20 cellular contexts compared by ENCODE assay signal in genomic region chr17:67053438-67054000, GRCh38. TPM values are rescaled to one million over a fixed set of nuclear protein-coding genes. Genes with fewer than 3 reads are reported as not detected.
DNase-seq lines count a peak whose midpoint lies in the region; ATAC-seq, FAIRE-seq and TF ChIP-seq lines count a peak whose summit lies in the region.
"Had no signal": no experiment of that assay in that cellular context is flagged by ENCODE, and none has a peak within 500 bp of the region (broad histone marks: within the 10 kb centered on the region; RNA-seq: fewer than 3 reads in every experiment).

No MANE protein-coding gene starts in this region.

- ATAC-seq in HepG2 (peak; percentile 9; the same call in 2 of the 3 replicates), right lobe of liver (no peak)
- no peak for ATAC-seq in CD8-positive, alpha-beta T cell
- ATAC-seq: Panc1 had no signal

- no peak overlapping the region for H3K4me2 ChIP-seq in HepG2 (ENCODE audit: low read depth, low read length)

- POLR2A ChIA-PET in HepG2 (lab: Yijun Ruan, JAX): no interaction called here
- POLR2A ChIA-PET in CD8-positive, alpha-beta T cell (lab: Charles Lee): no interaction called here

- no peaks in the 10 kb centered on the region for H3K79me2 ChIP-seq in HepG2 (ENCODE audit: insufficient read depth, low read length)

- no peaks in the 10 kb centered on the region for H3K4me1 ChIP-seq in HepG2 (ENCODE audit: insufficient read depth, low read length)
- no peaks in the 10 kb centered on the region for H3K4me1 ChIP-seq in right lobe of liver
- H3K4me1 ChIP-seq in CD8-positive, alpha-beta T cell (ENCODE audit: insufficient read depth, low read length): no peaks in the 10 kb centered on the region
- H3K4me1 ChIP-seq: Caco-2 had no signal

- no peak for TF ChIP-seq RAD21 in HepG2 (CRISPR knock-in tag; IDR thresholded peaks at IDR 0.05)

- CTCF ChIA-PET in HepG2 (lab: Yijun Ruan, JAX; ENCODE audit: low intra/inter-chr PET ratio, low total read pairs): no interaction called here
- CTCF ChIA-PET in CD8-positive, alpha-beta T cell (lab: Charles Lee): no interaction called here

- no peaks in the 10 kb centered on the region for H3K27me3 Mint-ChIP-seq in osteocyte (ENCODE audit: unreplicated experiment)
- no peaks in the 10 kb centered on the region for H3K27me3 Mint-ChIP-seq in CD8-positive, alpha-beta T cell (ENCODE audit: low read depth)

- BruUV-seq in HepG2 (replicated peaks; lab: Mats Ljungman, UMichigan): no TSS peak

- peaks cover 12% of the 10 kb centered on the region for H3K9me3 ChIP-seq in HepG2 (ENCODE audit: low read length)
- peaks cover 0 to 5% (median 0%) of the 10 kb centered on the region in 4 donors for H3K9me3 ChIP-seq in right lobe of liver
- peaks cover 10% of the 10 kb centered on the region for H3K9me3 ChIP-seq in WERI-Rb-1 (ENCODE audit: severe bottlenecking)
- no peaks in the 10 kb centered on the region for H3K9me3 ChIP-seq in CD8-positive, alpha-beta T cell (ENCODE audit: low read length)

- DNase-seq in HepG2 (ENCODE audit: low spot score) (no peak), right lobe of liver (no peak), WERI-Rb-1 (peak; percentile 4), osteocyte (ENCODE audit: extremely low spot score, unreplicated experiment) (peak; percentile 68), nucleus accumbens (lab: John Stamatoyannopoulos, UW) (no peak), DMS153 (lab: John Stamatoyannopoulos, UW) (no peak)
- no peak for DNase-seq in CD8-positive, alpha-beta T cell
- DNase-seq: ACHN, DMS53, EL, KG1, NCI-H1694 treated with DMSO at 0.1 percent for 48 hours had no signal

- H3K4me3 ChIP-seq in HepG2 (replicated peaks in 1 of 3; ENCODE audit: insufficient read depth in 1 of 3, low read depth in 2 of 3, low read length in 3 of 3): no peak overlapping the region
- H3K4me3 ChIP-seq in right lobe of liver: no peak overlapping the region
- H3K4me3 ChIP-seq in WERI-Rb-1 (ENCODE audit: low read depth, low read length): no peak overlapping the region
- no peak overlapping the region for H3K4me3 ChIP-seq in CD8-positive, alpha-beta T cell (ENCODE audit: low read depth, low read length)

- no peak for TF ChIP-seq EP300 in HepG2 (IDR thresholded peaks at IDR 0.05; ENCODE audit: low read depth in 2 of 2, low read length in 2 of 2)
- no peak for TF ChIP-seq EP300 in HepG2 (CRISPR knock-in tag; IDR thresholded peaks at IDR 0.05; ENCODE audit: borderline replicate concordance)

- TF ChIP-seq POLR2A in HepG2 (IDR thresholded peaks at IDR 0.05; ENCODE audit: insufficient read depth in 1 of 2, low read depth in 2 of 2, low read length in 2 of 2) (no peak), right lobe of liver (IDR thresholded peaks at IDR 0.05) (no peak)

- H3K27ac ChIP-seq in HepG2 (ENCODE audit: extremely low read length, insufficient read depth, low read length) (no peak overlapping the region), right lobe of liver (no peak overlapping the region), WERI-Rb-1 (no peak overlapping the region)
- no peak overlapping the region for H3K27ac ChIP-seq in CD8-positive, alpha-beta T cell (ENCODE audit: low read depth, low read length)

- H3K36me3 Mint-ChIP-seq in osteocyte (ENCODE audit: unreplicated experiment): peaks cover 5% of the 10 kb centered on the region
- H3K36me3 Mint-ChIP-seq in CD8-positive, alpha-beta T cell: peaks cover 3% of the 10 kb centered on the region
- H3K36me3 Mint-ChIP-seq: CD14-positive monocyte had no signal

- no peak overlapping the region for H3K27ac Mint-ChIP-seq in osteocyte (ENCODE audit: unreplicated experiment)
- no peak overlapping the region for H3K27ac Mint-ChIP-seq in CD8-positive, alpha-beta T cell

- intact Hi-C loops in HepG2 (cut with micrococcal nuclease; ENCODE audit: unreplicated experiment) (no loop called here), right lobe of liver (cut with DNase I) (no loop called here)
- intact Hi-C loops in CD8-positive, alpha-beta T cell (cut with DNase I, micrococcal nuclease): no loop called here

- H4K20me1 ChIP-seq in HepG2 (ENCODE audit: insufficient read depth, low read length): no peaks in the 10 kb centered on the region

- no peak for TF ChIP-seq CTCF in HepG2 (CRISPR knock-in tag; IDR thresholded peaks at IDR 0.05)
- TF ChIP-seq CTCF in right lobe of liver (IDR thresholded peaks at IDR 0.05): no peak
- no peak for TF ChIP-seq CTCF in WERI-Rb-1 (IDR thresholded peaks at IDR 0.05; ENCODE audit: low read depth, low read length)
- TF ChIP-seq CTCF in osteocyte (IDR thresholded peaks at IDR 0.05): no peak
- TF ChIP-seq CTCF in CD8-positive, alpha-beta T cell (IDR thresholded peaks at IDR 0.05): no peak

- H3K9ac ChIP-seq in HepG2 (ENCODE audit: insufficient read depth, low read depth, low read length): no peak overlapping the region

- peaks cover 14% of the 10 kb centered on the region for H3K9me3 Mint-ChIP-seq in osteocyte (ENCODE audit: unreplicated experiment)
- H3K9me3 Mint-ChIP-seq in CD8-positive, alpha-beta T cell: peaks cover 9% of the 10 kb centered on the region

- WGBS in HepG2 (ENCODE audit: low lambda C conversion rate): 68% methylated on average over 5 of the region's 9 CpGs
- WGBS in right lobe of liver (ENCODE audit: insufficient coverage, low coverage, low lambda C conversion rate, missing lambda C conversion rate): no CpG with 5 or more reads among the region's 9 CpGs

- no peak overlapping the region for H2AFZ ChIP-seq in HepG2 (ENCODE audit: low read length)

- H3K27me3 ChIP-seq in HepG2 (ENCODE audit: control insufficient read depth in 1 of 2, insufficient read depth in 2 of 2, low read length in 2 of 2): peaks cover 5 to 33% of the 10 kb centered on the region in 2 experiments; a peak in 3 of 5 replicates
- H3K27me3 ChIP-seq in right lobe of liver: no peaks in the 10 kb centered on the region
- no peaks in the 10 kb centered on the region for H3K27me3 ChIP-seq in WERI-Rb-1 (ENCODE audit: insufficient read depth, low read depth, severe bottlenecking)
- no peaks in the 10 kb centered on the region for H3K27me3 ChIP-seq in CD8-positive, alpha-beta T cell (ENCODE audit: insufficient read depth, low read length)

- no peaks in the 10 kb centered on the region for H3K36me3 ChIP-seq in HepG2 (replicated peaks in 1 of 2; ENCODE audit: control insufficient read depth in 1 of 2, insufficient read depth in 2 of 2, low read length in 2 of 2)
- H3K36me3 ChIP-seq in right lobe of liver: no peaks in the 10 kb centered on the region
- no peaks in the 10 kb centered on the region for H3K36me3 ChIP-seq in WERI-Rb-1
- H3K36me3 ChIP-seq in CD8-positive, alpha-beta T cell (ENCODE audit: insufficient read depth, low read length): no peaks in the 10 kb centered on the region

- H3K4me1 Mint-ChIP-seq in osteocyte (ENCODE audit: unreplicated experiment): no peaks in the 10 kb centered on the region
- H3K4me1 Mint-ChIP-seq in CD8-positive, alpha-beta T cell (ENCODE audit: low read depth): no peaks in the 10 kb centered on the region
- H3K4me1 Mint-ChIP-seq: CD14-positive monocyte had no signal

- H3K4me3 Mint-ChIP-seq in osteocyte (ENCODE audit: unreplicated experiment): no peak overlapping the region
- H3K4me3 Mint-ChIP-seq in CD8-positive, alpha-beta T cell: no peak overlapping the region
- H3K4me3 Mint-ChIP-seq: CD14-positive monocyte had no signal

- FAIRE-seq in HepG2 (lab: Jason Lieb, UNC): no peak
- FAIRE-seq: GM12891, GM18507 had no signal

- in situ Hi-C loops in HepG2 (cut with HindIII; ENCODE audit: extremely low pct_ligation_motif_present, low pct_unique_long_range_greater_than_20kb): no loop called here

TF ChIP-seq in HepG2, 621 proteins besides CTCF, POLR2A, EP300 and RAD21 (continues in another document):
- no peak for TF ChIP-seq ZNF552 (CRISPR knock-in tag; IDR thresholded peaks at IDR 0.05; ENCODE audit: borderline replicate concordance)
- TF ChIP-seq ZNF569 (CRISPR knock-in tag; IDR thresholded peaks at IDR 0.05; ENCODE audit: borderline replicate concordance): no peak
- TF ChIP-seq ZNF674 (CRISPR knock-in tag; IDR thresholded peaks at IDR 0.05; ENCODE audit: low read depth): no peak
- TF ChIP-seq U2AF2 (IDR thresholded peaks at IDR 0.05; ENCODE audit: low read depth, low read length): no peak
- TF ChIP-seq TFDP1 (CRISPR knock-in tag; IDR thresholded peaks at IDR 0.05; ENCODE audit: borderline replicate concordance): no peak
- TF ChIP-seq ZNF678 (CRISPR knock-in tag; IDR thresholded peaks at IDR 0.05): no peak
- no peak for TF ChIP-seq ZNF761 (CRISPR knock-in tag; conservative IDR thresholded peaks at IDR 0.05)

RNA-seq across cellular contexts. Expression of gene CACNG1, which starts 9.2 kb away (rescaled TPM):
- total RNA-seq in HepG2 (2016; rRNA removed; fragmentation: Illumina TruSeq; extraction: Trizol) (not detected in 2 replicates), right lobe of liver (not detected), osteocyte (not detected in 2 replicates)
- total RNA-seq in HepG2 (2016; cell fraction: cytosol; rRNA removed; fragmentation: Illumina TruSeq; extraction: Trizol; ENCODE audit: low read depth): not detected in 2 replicates
- total RNA-seq in HepG2 (2016; cell fraction: insoluble cytoplasmic fraction; rRNA removed; fragmentation: Illumina TruSeq; extraction: Trizol): not detected in 2 replicates
- total RNA-seq in HepG2 (2016; cell fraction: membrane; rRNA removed; fragmentation: Illumina TruSeq; extraction: Trizol): not detected in 2 replicates
- not detected in 2 replicates for total RNA-seq in HepG2 (2016; cell fraction: nucleus; rRNA removed; fragmentation: Illumina TruSeq; extraction: Trizol)
- polyA plus RNA-seq in HepG2 (2011; rRNA removed): not detected in 2 replicates
- polyA plus RNA-seq in HepG2 (2011; cell fraction: cytosol; rRNA removed): not detected in 2 replicates
- not detected in 2 replicates for polyA plus RNA-seq in HepG2 (2011; cell fraction: nucleus; rRNA removed)
- not detected in 2 replicates for polyA plus RNA-seq in HepG2 (2012)
- polyA plus RNA-seq in HepG2 (2016; cell fraction: cytosol; fragmentation: Illumina TruSeq; extraction: Trizol; ENCODE audit: low read depth): not detected in 2 replicates
- polyA plus RNA-seq in HepG2 (2016; cell fraction: insoluble cytoplasmic fraction; fragmentation: Illumina TruSeq; extraction: Trizol; ENCODE audit: low read depth): not detected in 2 replicates
- not detected in 2 replicates for polyA plus RNA-seq in HepG2 (2016; cell fraction: membrane; fragmentation: Illumina TruSeq; extraction: Trizol; ENCODE audit: low read depth)
- polyA plus RNA-seq in HepG2 (2016; cell fraction: nucleus; fragmentation: Illumina TruSeq; extraction: Trizol; ENCODE audit: insufficient read depth, low read depth): not detected in 2 replicates
- not detected in 2 replicates for polyA minus RNA-seq in HepG2 (2011; rRNA and poly(A)+ RNA removed; ENCODE audit: low replicate concordance)
- not detected in 2 replicates for polyA minus RNA-seq in HepG2 (2011; cell fraction: cytosol; rRNA and poly(A)+ RNA removed)
- not detected in 2 replicates for polyA minus RNA-seq in HepG2 (2011; cell fraction: nucleus; rRNA and poly(A)+ RNA removed)
- total RNA-seq in CD8-positive, alpha-beta T cell: not detected
- total RNA-seq: Caco-2, H4, NCI-H460, SK-MEL-5 had no signal
- polyA plus RNA-seq: CD14-positive monocyte had no signal

Comparison
In these comparisons a context has a peak if more than half of its experiments do, and no peak if none do; other contexts are left out.
1. DNase-seq: peak in WERI-Rb-1 (single experiment) and osteocyte (single experiment); none in HepG2 (single experiment), right lobe of liver (0 of 3), nucleus accumbens (0 of 56), CD8-positive, alpha-beta T cell (0 of 7) and DMS153 (single experiment).